16 cellular contexts compared by ENCODE assay signal in the genomic region with DNA sequence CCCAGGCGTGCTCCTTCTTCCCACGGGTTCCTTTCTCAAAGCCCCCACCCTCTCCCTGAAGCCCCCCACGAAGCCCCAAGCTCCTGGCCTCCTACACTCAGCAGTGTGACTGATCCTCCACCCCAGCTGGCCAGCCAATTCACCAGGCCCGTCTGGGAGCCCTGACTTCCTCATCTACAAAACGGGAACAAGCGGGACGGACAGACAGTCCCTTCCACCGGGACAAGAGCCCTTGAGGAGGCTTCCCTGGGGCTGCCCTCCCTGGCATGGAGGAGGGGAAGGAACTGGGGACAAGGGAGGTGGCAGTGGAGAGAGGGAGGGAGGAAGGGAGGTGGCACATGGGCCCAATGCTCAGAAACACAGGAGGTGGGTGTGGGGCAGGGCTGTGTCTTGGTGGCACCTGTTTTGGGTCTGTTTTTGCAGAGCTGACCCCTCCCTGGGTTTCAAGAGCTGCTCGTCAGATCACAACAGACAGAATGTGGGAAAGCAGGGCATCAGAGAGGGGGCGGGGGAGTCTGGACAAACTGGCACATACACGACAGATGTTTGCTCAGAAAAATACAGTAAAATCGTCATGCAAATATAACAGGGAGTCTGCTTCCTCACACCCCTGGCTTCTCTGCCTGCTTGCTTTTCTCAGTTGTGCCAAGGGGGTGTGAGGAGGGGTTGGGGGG. TPM values are rescaled to one million over a fixed set of nuclear protein-coding genes. Genes with fewer than 3 reads are reported as not detected.
A peak's percentile ranks its signal among the peaks of the same experiment; 100 is the strongest.
DNase-seq lines count a peak whose midpoint lies in the region; ATAC-seq lines count a peak whose summit lies in the region.
"Had no signal": no experiment of that assay in that cellular context is flagged by ENCODE, and none has a peak within 500 bp of the region (broad histone marks: within the 10 kb centered on the region; RNA-seq: fewer than 3 reads in every experiment).

No MANE protein-coding gene starts in this region.

- DNase-seq in SIG-M5 treated with dmso at 0.1 percent for 504 hours (lab: John Stamatoyannopoulos, UW; ENCODE audit: unreplicated experiment) (peak; percentile 38), SIG-M5 (lab: John Stamatoyannopoulos, UW) (no peak), SKM-1 (lab: John Stamatoyannopoulos, UW; ENCODE audit: unreplicated experiment) (peak; percentile 44), left lobe of liver (ENCODE audit: low spot score) (no peak), HUDEP-2 (lab: John Stamatoyannopoulos, UW; ENCODE audit: unreplicated experiment in 76 of 76) (no peak), NCI-H1436 treated with DMSO at 0.1 percent for 48 hours (lab: John Stamatoyannopoulos, UW) (no peak)
- DNase-seq in activated T-cell treated with anti-CD3 and anti-CD28 coated beads, Interleukin-2, amount 50 U/mL, for 48 hours = no peak
- DNase-seq: activated CD4-positive, alpha-beta T cell treated with anti-CD3 and anti-CD28 coated beads, Interleukin-2, amount 50 U/mL, for 1 hour; activated naive CD4-positive, alpha-beta T cell treated with anti-CD3 and anti-CD28 coated beads, Interleukin-2, amount 50 U/mL, for 16 hours; islet precursor cell; NCI-H2227 treated with DMSO at 0.1 percent for 48 hours; SK-N-SH; stimulated activated naive CD8-positive, alpha-beta T cell treated with anti-CD3 and anti-CD28 coated beads, Interleukin-15, Interleukin-2, amounts not matched to agents 100 U/mL and 50 U/mL, for 24 hours had no signal

- ATAC-seq in left lobe of liver (peak; percentile 16), GM19351 (IDR thresholded peaks at IDR 0.05; ENCODE audit: unreplicated experiment) (no peak)
- ATAC-seq: stimulated activated naive CD8-positive, alpha-beta T cell treated with anti-CD3 and anti-CD28 coated beads, Interleukin-15, Interleukin-2, amounts not matched to agents 100 U/mL and 50 U/mL, for 24 hours had no signal

RNA-seq across cellular contexts. Expression of a gene that starts 56.8 kb away (rescaled TPM):
- 0.23 TPM for total RNA-seq in left lobe of liver
- total RNA-seq: A673, HT-29 had no signal

Comparison
In these comparisons a context has a peak if more than half of its experiments do, and no peak if none do; other contexts are left out.
1. DNase-seq: peak in SIG-M5 treated with dmso at 0.1 percent for 504 hours (single experiment) and SKM-1 (single experiment); none in SIG-M5 (single experiment), left lobe of liver (single experiment), HUDEP-2 (0 of 76), NCI-H1436 treated with DMSO at 0.1 percent for 48 hours (single experiment) and activated T-cell treated with anti-CD3 and anti-CD28 coated beads, Interleukin-2, amount 50 U/mL, for 48 hours (0 of 2).